In the genomic region with DNA sequence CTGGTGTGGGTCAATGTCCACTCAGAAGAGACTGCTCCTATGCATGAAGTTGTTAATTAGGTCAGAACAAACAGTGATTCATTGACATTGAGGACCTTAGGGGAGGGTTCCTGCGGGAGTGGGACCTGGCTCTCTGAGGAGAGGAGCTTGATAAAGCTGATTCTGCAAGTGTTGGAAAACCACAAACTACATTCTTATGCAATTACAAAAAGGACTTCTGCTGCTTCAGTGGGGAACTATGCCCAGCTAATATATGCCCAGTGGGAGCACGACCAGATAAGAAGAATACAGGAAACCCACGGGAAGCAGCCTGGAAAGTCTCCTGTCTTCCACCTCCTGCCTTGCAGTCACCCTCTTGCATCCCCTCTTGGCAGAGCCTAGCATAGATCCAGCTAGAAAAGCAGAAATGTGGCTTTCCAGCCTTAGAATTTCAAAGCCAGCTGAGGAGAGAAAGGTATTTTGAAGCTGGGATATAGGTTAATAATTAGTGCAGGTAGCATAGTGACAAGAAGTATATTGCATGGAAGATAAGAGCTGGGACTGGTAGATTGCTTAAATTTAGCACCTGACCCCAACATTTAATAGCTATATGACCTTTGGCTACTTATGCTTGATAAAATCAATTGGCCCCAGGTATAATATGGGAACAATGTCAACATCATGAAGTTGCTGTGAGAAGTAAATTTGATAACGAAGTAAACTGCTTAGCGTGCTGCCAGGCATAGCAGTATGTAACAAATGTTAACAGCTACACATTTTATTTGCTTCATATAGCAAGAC, we compare ENCODE assay signal across 15 cellular contexts. TPM values are rescaled to one million over a fixed set of nuclear protein-coding genes. Genes with fewer than 3 reads are reported as not detected.
DNase-seq lines count a peak whose midpoint lies in the region; ATAC-seq and TF ChIP-seq lines count a peak whose summit lies in the region.
"Had no signal": no experiment of that assay in that cellular context is flagged by ENCODE, and none has a peak within 500 bp of the region (broad histone marks: within the 10 kb centered on the region; RNA-seq: fewer than 3 reads in every experiment).

No MANE protein-coding gene starts in this region.

- peak overlapping the region in 1 of 2 donors; percentile 48 for H3K9ac ChIP-seq in colonic mucosa (ENCODE audit: low read depth in 2 of 2, low read length in 2 of 2)

- no peaks in the 10 kb centered on the region for H3K27me3 Mint-ChIP-seq in activated CD8-positive, alpha-beta memory T cell treated with anti-CD3 and anti-CD28 coated beads, Interleukin-2, amount 10 ng/mL, durations not matched to agents 7 days and 5 days

- no peak for TF ChIP-seq CTCF in colonic mucosa (IDR thresholded peaks at IDR 0.05)

- ATAC-seq in HG03097 (IDR thresholded peaks at IDR 0.05; ENCODE audit: low FRiP score, unreplicated experiment), result no peak
- no peak for ATAC-seq in activated CD8-positive, alpha-beta memory T cell treated with anti-CD3 and anti-CD28 coated beads, Interleukin-2, amount 10 ng/mL, durations not matched to agents 7 days and 5 days
- ATAC-seq: heart left ventricle, psoas muscle had no signal

- no peak overlapping the region for H3K27ac Mint-ChIP-seq in activated CD8-positive, alpha-beta memory T cell treated with anti-CD3 and anti-CD28 coated beads, Interleukin-2, amount 10 ng/mL, durations not matched to agents 7 days and 5 days

- intact Hi-C loops in colonic mucosa (cut with DNase I), result no loop called here

- H3K27ac ChIP-seq in colonic mucosa, result peak overlapping the region; percentile 48
- H3K27ac ChIP-seq: heart left ventricle, psoas muscle had no signal

- no peak overlapping the region for H3K4me3 ChIP-seq in colonic mucosa
- H3K4me3 ChIP-seq: heart left ventricle, psoas muscle had no signal

- H3K4me1 ChIP-seq in colonic mucosa, result peaks cover 4% of the 10 kb centered on the region
- H3K4me1 ChIP-seq: heart left ventricle, psoas muscle had no signal

- no peaks in the 10 kb centered on the region for H3K27me3 ChIP-seq in colonic mucosa
- H3K27me3 ChIP-seq: heart left ventricle had no signal

- H3K9me3 Mint-ChIP-seq in activated CD8-positive, alpha-beta memory T cell treated with anti-CD3 and anti-CD28 coated beads, Interleukin-2, amount 10 ng/mL, durations not matched to agents 7 days and 5 days (ENCODE audit: low read depth), result no peaks in the 10 kb centered on the region

- CTCF ChIA-PET in activated CD8-positive, alpha-beta memory T cell treated with anti-CD3 and anti-CD28 coated beads, Interleukin-2, amount 10 ng/mL, durations not matched to agents 7 days and 5 days (lab: Charles Lee), result interaction anchor here (1.5 kb wide), 1 partner anchor 15 kb away, joined by 3 read pairs; no protein-coding TSS in a partner anchor

- DNase-seq in EL (peak; percentile 33), NOMO-1 treated with dmso at 0.1 percent for 144 hours (lab: John Stamatoyannopoulos, UW; ENCODE audit: unreplicated experiment) (peak; percentile 8), colonic mucosa (no peak), non-pigmented ciliary epithelial cell (ENCODE audit: low read depth) (peak; percentile 50), T-helper 9 cell (no peak), midbrain (lab: John Stamatoyannopoulos, UW) (no peak)
- DNase-seq in activated CD8-positive, alpha-beta memory T cell treated with anti-CD3 and anti-CD28 coated beads, Interleukin-2, amount 10 ng/mL, durations not matched to agents 7 days and 5 days, result no peak
- DNase-seq: amniotic stem cell; heart left ventricle; NCI-H1092 treated with DMSO at 0.1 percent for 48 hours; NCI-H446; psoas muscle; stimulated activated CD4-positive, alpha-beta T cell treated with anti-CD3 and anti-CD28 coated beads, Interleukin-4, amount 100 ng/mL, for 24 hours; stimulated activated naive CD4-positive, alpha-beta T cell treated with Interleukin-2 at 50 U/mL for 16 hours had no signal

- no peaks in the 10 kb centered on the region for H3K4me1 Mint-ChIP-seq in activated CD8-positive, alpha-beta memory T cell treated with anti-CD3 and anti-CD28 coated beads, Interleukin-2, amount 10 ng/mL, durations not matched to agents 7 days and 5 days

- no peaks in the 10 kb centered on the region for H3K9me3 ChIP-seq in colonic mucosa
- H3K9me3 ChIP-seq: psoas muscle had no signal

- no peaks in the 10 kb centered on the region for H3K36me3 ChIP-seq in colonic mucosa
- H3K36me3 ChIP-seq: heart left ventricle had no signal

- H3K4me3 Mint-ChIP-seq in activated CD8-positive, alpha-beta memory T cell treated with anti-CD3 and anti-CD28 coated beads, Interleukin-2, amount 10 ng/mL, durations not matched to agents 7 days and 5 days, result no peak overlapping the region

- H3K36me3 Mint-ChIP-seq in activated CD8-positive, alpha-beta memory T cell treated with anti-CD3 and anti-CD28 coated beads, Interleukin-2, amount 10 ng/mL, durations not matched to agents 7 days and 5 days, result no peaks in the 10 kb centered on the region

RNA-seq across cellular contexts. Expression of a gene that starts 34.9 kb away (rescaled TPM):
- total RNA-seq in colonic mucosa, result 10 to 100 TPM; 42.8 to 54.0 TPM
- total RNA-seq in activated CD8-positive, alpha-beta memory T cell treated with anti-CD3 and anti-CD28 coated beads, Interleukin-2, amount 10 ng/mL, durations not matched to agents 7 days and 5 days, result under 1 TPM; 0.29 to 0.63 TPM

Comparison
In these comparisons a context has a peak if more than half of its experiments do, and no peak if none do; other contexts are left out.
1. DNase-seq: peak in EL (single experiment), NOMO-1 treated with dmso at 0.1 percent for 144 hours (single experiment) and non-pigmented ciliary epithelial cell (single experiment); none in colonic mucosa (single experiment), T-helper 9 cell (single experiment), midbrain (single experiment) and activated CD8-positive, alpha-beta memory T cell treated with anti-CD3 and anti-CD28 coated beads, Interleukin-2, amount 10 ng/mL, durations not matched to agents 7 days and 5 days (single experiment).
2. RNA of a gene that starts 34.9 kb away (total RNA-seq): 42.8 to 54.0 TPM in colonic mucosa; 0.29 to 0.63 TPM in activated CD8-positive, alpha-beta memory T cell treated with anti-CD3 and anti-CD28 coated beads, Interleukin-2, amount 10 ng/mL, durations not matched to agents 7 days and 5 days; every median in the first group is over 10 times any median in the second.